ENCODE assay signal across 19 cellular contexts in the genomic region with DNA sequence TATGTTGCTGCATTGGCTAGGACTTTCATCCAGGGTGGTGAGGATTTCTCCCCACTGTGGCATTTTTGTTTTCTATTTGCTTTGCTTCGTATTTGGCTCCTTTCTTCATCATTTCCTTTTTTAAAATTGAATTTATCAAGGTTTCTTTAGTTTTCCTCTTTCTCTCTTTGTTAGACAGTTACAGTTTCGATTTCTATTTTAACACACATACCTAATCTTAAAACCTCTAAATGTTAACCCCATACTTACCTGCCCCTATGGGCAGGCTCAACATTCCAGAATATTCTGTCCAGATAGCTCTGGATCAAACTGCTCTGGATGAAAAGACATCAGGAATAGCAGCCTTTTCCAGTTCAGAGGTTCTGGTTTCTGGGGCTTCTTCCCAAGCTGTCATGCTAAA. TPM values are rescaled to one million over a fixed set of nuclear protein-coding genes. Genes with fewer than 3 reads are reported as not detected.
DNase-seq lines count a peak whose midpoint lies in the region; ATAC-seq and TF ChIP-seq lines count a peak whose summit lies in the region.
"Had no signal": no experiment of that assay in that cellular context is flagged by ENCODE, and none has a peak within 500 bp of the region (broad histone marks: within the 10 kb centered on the region; RNA-seq: fewer than 3 reads in every experiment).

No MANE protein-coding gene starts in this region.

- no peaks in the 10 kb centered on the region for H3K9me3 ChIP-seq in right cardiac atrium (ENCODE audit: control insufficient read depth, low read length)
- H3K9me3 ChIP-seq: left lung, upper lobe of right lung had no signal

- no peak overlapping the region for H2AK5ac ChIP-seq in mesendoderm (ENCODE audit: low read length)

- no peak overlapping the region for H4K8ac ChIP-seq in mesendoderm (ENCODE audit: low read depth, low read length)

- 100% methylated on average over 1 of the region's 2 CpGs for WGBS in mesendoderm (ENCODE audit: extremely low coverage, insufficient coverage, low lambda C conversion rate)
- WGBS in right cardiac atrium = 29% methylated on average over 2 of the region's 2 CpGs

- H3K4me1 ChIP-seq in mesendoderm (ENCODE audit: control insufficient read depth, low read depth, low read length) = no peaks in the 10 kb centered on the region
- H3K4me1 ChIP-seq in right cardiac atrium (ENCODE audit: control insufficient read depth, insufficient read depth, low read length) = no peaks in the 10 kb centered on the region
- H3K4me1 ChIP-seq: left lung, upper lobe of right lung had no signal

- H2BK5ac ChIP-seq in mesendoderm (ENCODE audit: low read length) = no peak overlapping the region

- intact Hi-C loops in activated B cell treated with CpG ODN at 0.5 μM for 24 hours (cut with micrococcal nuclease) = loop anchor here (5.0 kb wide), 1 partner anchor 84 kb away; no protein-coding TSS in a partner anchor
- intact Hi-C loops in right cardiac atrium (cut with DNase I) = no loop called here

- no peak overlapping the region for H3K23ac ChIP-seq in mesendoderm (ENCODE audit: low read length)

- peaks cover 0 to 3% of the 10 kb centered on the region in 2 donors for H3K9me3 Mint-ChIP-seq in activated T-cell treated with anti-CD3 and anti-CD28 coated beads, Interleukin-2, amount 50 U/mL, for 72 hours
- H3K9me3 Mint-ChIP-seq in activated B cell treated with CpG ODN at 0.5 μM for 24 hours = no peaks in the 10 kb centered on the region
- no peaks in the 10 kb centered on the region for H3K9me3 Mint-ChIP-seq in stimulated activated naive B cell treated with anti-CD40 and anti-IgM and Interleukin-4, amounts not matched to agents 10 μg/mL and 1 μg/mL and 100 μg/mL, for 72 hours

- no peak overlapping the region for H3K4me3 ChIP-seq in mesendoderm (ENCODE audit: low read length)
- H3K4me3 ChIP-seq in right cardiac atrium (ENCODE audit: low read length) = no peak overlapping the region
- H3K4me3 ChIP-seq: left lung, skin epidermis, upper lobe of right lung had no signal

- H3K56ac ChIP-seq in mesendoderm (ENCODE audit: low read length) = no peak overlapping the region

- H3K36me3 ChIP-seq in mesendoderm (ENCODE audit: control insufficient read depth, insufficient read depth, low read length) = no peaks in the 10 kb centered on the region
- H3K36me3 ChIP-seq: brain microvascular endothelial cell, left lung, upper lobe of right lung had no signal

- H3K27ac Mint-ChIP-seq in activated T-cell treated with anti-CD3 and anti-CD28 coated beads, Interleukin-2, amount 50 U/mL, for 72 hours = peak overlapping the region; percentile 98
- peak overlapping the region; percentile 88 for H3K27ac Mint-ChIP-seq in activated B cell treated with CpG ODN at 0.5 μM for 24 hours
- peak overlapping the region; percentile 66 for H3K27ac Mint-ChIP-seq in stimulated activated naive B cell treated with anti-CD40 and anti-IgM and Interleukin-4, amounts not matched to agents 10 μg/mL and 1 μg/mL and 100 μg/mL, for 72 hours

- H3K4me1 Mint-ChIP-seq in activated T-cell treated with anti-CD3 and anti-CD28 coated beads, Interleukin-2, amount 50 U/mL, for 72 hours (ENCODE audit: low read depth) = peaks cover 18% of the 10 kb centered on the region
- H3K4me1 Mint-ChIP-seq in activated B cell treated with CpG ODN at 0.5 μM for 24 hours = peaks cover 33% of the 10 kb centered on the region
- H3K4me1 Mint-ChIP-seq in stimulated activated naive B cell treated with anti-CD40 and anti-IgM and Interleukin-4, amounts not matched to agents 10 μg/mL and 1 μg/mL and 100 μg/mL, for 72 hours = peaks cover 20 to 29% of the 10 kb centered on the region in 2 donors

- no peak for ATAC-seq in activated T-cell treated with anti-CD3 and anti-CD28 coated beads, Interleukin-2, amount 50 U/mL, for 72 hours (replicated peaks in 1 of 2)
- peak; percentile 54 for ATAC-seq in GM21619 (IDR thresholded peaks at IDR 0.05; ENCODE audit: unreplicated experiment)
- no peak for ATAC-seq in activated B cell treated with CpG ODN at 0.5 μM for 24 hours (ENCODE audit: low read depth)
- ATAC-seq in stimulated activated naive B cell treated with anti-CD40 and anti-IgM and Interleukin-4, amounts not matched to agents 10 μg/mL and 1 μg/mL and 100 μg/mL, for 72 hours (replicated peaks) = peak; percentile 31 to 42
- no peak for ATAC-seq in right cardiac atrium
- ATAC-seq: left lung, upper lobe of right lung had no signal

- no peak for TF ChIP-seq CTCF in activated B cell treated with CpG ODN at 0.5 μM for 24 hours (IDR thresholded peaks at IDR 0.05)

- no peak overlapping the region for H4K5ac ChIP-seq in mesendoderm (ENCODE audit: low read length)

- no peaks in the 10 kb centered on the region for H3K27me3 ChIP-seq in mesendoderm (ENCODE audit: insufficient read depth, low read length, poor library complexity)
- H3K27me3 ChIP-seq in right cardiac atrium (ENCODE audit: control insufficient read depth, insufficient read depth) = no peaks in the 10 kb centered on the region
- H3K27me3 ChIP-seq: brain microvascular endothelial cell had no signal

- no peak overlapping the region for H3K4ac ChIP-seq in mesendoderm (ENCODE audit: low read depth, low read length)

- H3K79me1 ChIP-seq in mesendoderm (ENCODE audit: low read length) = no peaks in the 10 kb centered on the region

- H2BK15ac ChIP-seq in mesendoderm (replicated peaks; ENCODE audit: low read depth) = no peak overlapping the region

- H3K4me3 Mint-ChIP-seq in activated T-cell treated with anti-CD3 and anti-CD28 coated beads, Interleukin-2, amount 50 U/mL, for 72 hours = peak overlapping the region; percentile 74 to 95
- H3K4me3 Mint-ChIP-seq in activated B cell treated with CpG ODN at 0.5 μM for 24 hours = peak overlapping the region; percentile 67
- peak overlapping the region; percentile 27 to 73 for H3K4me3 Mint-ChIP-seq in stimulated activated naive B cell treated with anti-CD40 and anti-IgM and Interleukin-4, amounts not matched to agents 10 μg/mL and 1 μg/mL and 100 μg/mL, for 72 hours

- DNase-seq in activated T-cell treated with anti-CD3 and anti-CD28 coated beads, Interleukin-2, amount 50 U/mL, for 72 hours = no peak
- no peak for DNase-seq in activated T-cell treated with anti-CD3 and anti-CD28 coated beads, Interleukin-2, amount 50 U/mL, for 48 hours
- no peak for DNase-seq in activated B cell treated with CpG ODN at 0.5 μM for 24 hours
- DNase-seq in stimulated activated naive B cell treated with anti-CD40 and anti-IgM and Interleukin-4, amounts not matched to agents 10 μg/mL and 1 μg/mL and 100 μg/mL, for 72 hours = no peak
- DNase-seq in mesendoderm = no peak
- no peak for DNase-seq in H4 (ENCODE audit: low spot score)
- DNase-seq in right cardiac atrium = no peak
- DNase-seq: brain microvascular endothelial cell, DND-41, head of caudate nucleus, left lung, NCI-H2081, upper lobe of right lung had no signal

- H3K79me2 ChIP-seq in mesendoderm (ENCODE audit: control insufficient read depth, insufficient read depth, low read length) = no peaks in the 10 kb centered on the region

- H3K27me3 Mint-ChIP-seq in activated T-cell treated with anti-CD3 and anti-CD28 coated beads, Interleukin-2, amount 50 U/mL, for 72 hours (ENCODE audit: low read depth) = no peaks in the 10 kb centered on the region
- H3K27me3 Mint-ChIP-seq in activated B cell treated with CpG ODN at 0.5 μM for 24 hours = peaks cover 6% of the 10 kb centered on the region
- no peaks in the 10 kb centered on the region for H3K27me3 Mint-ChIP-seq in stimulated activated naive B cell treated with anti-CD40 and anti-IgM and Interleukin-4, amounts not matched to agents 10 μg/mL and 1 μg/mL and 100 μg/mL, for 72 hours

- H2BK120ac ChIP-seq in mesendoderm (ENCODE audit: low read depth, low read length) = no peak overlapping the region

- no peak overlapping the region for H3K9ac ChIP-seq in mesendoderm (ENCODE audit: low read length)

- POLR2A ChIA-PET in activated B cell treated with CpG ODN at 0.5 μM for 24 hours (lab: Charles Lee) = no interaction called here

- no peak overlapping the region for H3K18ac ChIP-seq in mesendoderm (ENCODE audit: low read length)

- no peak overlapping the region for H3K4me2 ChIP-seq in mesendoderm (ENCODE audit: low read length)

- no peaks in the 10 kb centered on the region for H3K36me3 Mint-ChIP-seq in activated T-cell treated with anti-CD3 and anti-CD28 coated beads, Interleukin-2, amount 50 U/mL, for 72 hours (ENCODE audit: insufficient read depth in 2 of 2)
- H3K36me3 Mint-ChIP-seq in activated B cell treated with CpG ODN at 0.5 μM for 24 hours (ENCODE audit: low read depth) = no peaks in the 10 kb centered on the region
- H3K36me3 Mint-ChIP-seq in stimulated activated naive B cell treated with anti-CD40 and anti-IgM and Interleukin-4, amounts not matched to agents 10 μg/mL and 1 μg/mL and 100 μg/mL, for 72 hours = no peaks in the 10 kb centered on the region

- CTCF ChIA-PET in activated B cell treated with CpG ODN at 0.5 μM for 24 hours (lab: Charles Lee) = interaction anchor here (0.6 kb wide), 2 partner anchors 42 to 903 kb away, joined by 3 to 5 read pairs; no protein-coding TSS in a partner anchor

- H3K27ac ChIP-seq in mesendoderm (ENCODE audit: low read depth, low read length) (no peak overlapping the region), right cardiac atrium (ENCODE audit: low read length) (no peak overlapping the region)
- H3K27ac ChIP-seq: brain microvascular endothelial cell, left lung, skin epidermis, upper lobe of right lung had no signal

RNA-seq across cellular contexts. Expression of a gene that starts 49.2 kb away (rescaled TPM):
- total RNA-seq in activated T-cell treated with anti-CD3 and anti-CD28 coated beads, Interleukin-2, amount 50 U/mL, for 72 hours = not detected
- not detected in 2 replicates for total RNA-seq in activated B cell treated with CpG ODN at 0.5 μM for 24 hours
- polyA plus RNA-seq in mesendoderm (2013, experiment 1 of 2) = not detected
- not detected for polyA plus RNA-seq in mesendoderm (2013, experiment 2 of 2)
- total RNA-seq in H4 (2014; rRNA removed; shearing (Covaris generic)) = 1.6 TPM in 1 of 2 replicates, not detected in the other
- total RNA-seq in right cardiac atrium = 1 to 10 TPM in 2 of 4 donors, under 1 TPM in 1, not detected in 1; 0.83 to 2.5 (median 1.7) TPM
- polyA plus RNA-seq in right cardiac atrium = 5.7 TPM
- total RNA-seq: endothelial cell of umbilical vein; H1; left lung; OCI-LY7; T-helper 2 cell treated with Interferon-gamma antibody and Interleukin-4, amounts not matched to agents 100 ng/mL and 5 ng/mL, for 36 hours; upper lobe of right lung had no signal
- polyA plus RNA-seq: endothelial cell of umbilical vein had no signal

Comparison
In these comparisons a context has a peak if more than half of its experiments do, and no peak if none do; other contexts are left out.
1. ATAC-seq: peak in GM21619 (single experiment) and stimulated activated naive B cell treated with anti-CD40 and anti-IgM and Interleukin-4, amounts not matched to agents 10 μg/mL and 1 μg/mL and 100 μg/mL, for 72 hours (2 of 2); none in activated T-cell treated with anti-CD3 and anti-CD28 coated beads, Interleukin-2, amount 50 U/mL, for 72 hours (0 of 2), activated B cell treated with CpG ODN at 0.5 μM for 24 hours (single experiment) and right cardiac atrium (0 of 2).
2. Peak in every context shown above with its lines, with median percentiles within 50 percentile points of each other: H3K27ac Mint-ChIP-seq and H3K4me3 Mint-ChIP-seq.